In the genomic region with DNA sequence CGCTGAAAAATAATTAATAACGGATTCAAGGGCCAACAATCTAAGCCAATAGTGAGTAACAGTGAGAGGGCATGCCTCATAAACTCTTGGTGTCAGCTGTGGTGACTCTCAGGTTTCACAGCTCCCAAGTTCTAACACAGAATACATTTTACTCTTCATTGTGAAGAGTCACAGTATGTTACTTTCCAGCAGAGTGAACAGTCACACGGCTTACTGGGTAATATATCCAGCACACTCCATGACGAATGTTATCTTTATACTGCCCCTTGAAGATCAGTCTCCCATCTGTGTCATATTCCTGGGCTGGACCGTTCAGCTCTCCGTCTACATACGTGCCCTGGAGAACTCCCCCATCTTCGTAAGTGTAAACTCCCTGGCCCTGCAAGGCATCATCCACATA, we compare ENCODE assay signal across 16 cellular contexts. TPM values are rescaled to one million over a fixed set of nuclear protein-coding genes. Genes with fewer than 3 reads are reported as not detected.
DNase-seq lines count a peak whose midpoint lies in the region; ATAC-seq and TF ChIP-seq lines count a peak whose summit lies in the region.
"Had no signal": no experiment of that assay in that cellular context is flagged by ENCODE, and none has a peak within 500 bp of the region (broad histone marks: within the 10 kb centered on the region; RNA-seq: fewer than 3 reads in every experiment).

No MANE protein-coding gene starts in this region.

- 72% methylated on average over 8 of the region's 8 CpGs for WGBS in smooth muscle cell (ENCODE audit: low lambda C conversion rate)
- WGBS in spleen, 5 donors: 81 to 88% (median 86%) methylated on average over 8 of the region's 8 CpGs

- H3K27me3 ChIP-seq in smooth muscle cell (ENCODE audit: low read depth): no peaks in the 10 kb centered on the region
- H3K27me3 ChIP-seq in spleen (replicated peaks in 1 of 7): no peaks in the 10 kb centered on the region
- H3K27me3 ChIP-seq: BLaER1 treated with 17β-estradiol and CSF1 and Interleukin-3, amounts not matched to agents 10 nM and 100 nM; tibial nerve had no signal

- no peak for TF ChIP-seq POLR2A in spleen (IDR thresholded peaks at IDR 0.05)

- peak overlapping the region; percentile 25 for H3K27ac ChIP-seq in smooth muscle cell (ENCODE audit: low read depth)
- H3K27ac ChIP-seq in spleen: no peak overlapping the region
- H3K27ac ChIP-seq: BLaER1 treated with 17β-estradiol and CSF1 and Interleukin-3, amounts not matched to agents 10 nM and 100 nM; epithelial cell of prostate; tibial nerve had no signal

- H3F3A ChIP-seq in smooth muscle cell (ENCODE audit: low read depth): no peaks in the 10 kb centered on the region

- DNase-seq in NCI-H1105 (lab: John Stamatoyannopoulos, UW) (peak; percentile 2), NCI-H524 (lab: John Stamatoyannopoulos, UW) (peak; percentile 45 to 76), left kidney (ENCODE audit: low read depth, low spot score) (peak; percentile 94), smooth muscle cell (lab: John Stamatoyannopoulos, UW; ENCODE audit: unreplicated experiment) (no peak), spleen (no peak)
- DNase-seq in stimulated activated CD4-positive, alpha-beta T cell treated with anti-CD3 and anti-CD28 coated beads, Interleukin-1b, Interleukin-23, amount 100 ng/mL, for 48 hours: no peak
- DNase-seq: activated CD4-positive, alpha-beta T cell treated with anti-CD3 and anti-CD28 coated beads, Interleukin-2, amount 10 ng/mL, durations not matched to agents 24 days and 14 days; activated gamma-delta T cell treated with Interleukin-2 at 50 U/mL for 16 hours; aorta; NCI-H1092 treated with DMSO at 0.1 percent for 48 hours; NCI-H774; stimulated activated naive B cell treated with anti-CD40 and anti-IgM and Interleukin-4, amounts not matched to agents 10 μg/mL and 1 μg/mL and 100 μg/mL, for 72 hours had no signal

- H3K4me2 ChIP-seq in smooth muscle cell: no peak overlapping the region
- H3K4me2 ChIP-seq: BLaER1 treated with 17β-estradiol and CSF1 and Interleukin-3, amounts not matched to agents 10 nM and 100 nM had no signal

- no peak overlapping the region for H3K9ac ChIP-seq in smooth muscle cell (ENCODE audit: low read depth)
- H3K9ac ChIP-seq: BLaER1 treated with 17β-estradiol and CSF1 and Interleukin-3, amounts not matched to agents 10 nM and 100 nM had no signal

- no peaks in the 10 kb centered on the region for H3K36me3 ChIP-seq in smooth muscle cell (ENCODE audit: low read depth)
- peaks cover 0 to 56% (median 21%) of the 10 kb centered on the region in 6 donors for H3K36me3 ChIP-seq in spleen

- H2AFZ ChIP-seq in smooth muscle cell (ENCODE audit: low read depth): no peak overlapping the region

- intact Hi-C loops in spleen (cut with DNase I; ENCODE audit: low total_unique reads): loop anchor here (10.0 kb wide), 1 partner anchor 498 kb away; no protein-coding TSS in a partner anchor

- peaks cover 26% of the 10 kb centered on the region for H3K79me2 ChIP-seq in smooth muscle cell (ENCODE audit: low read depth)

- H3K4me3 ChIP-seq in smooth muscle cell: no peak overlapping the region
- no peak overlapping the region for H3K4me3 ChIP-seq in spleen
- H3K4me3 ChIP-seq: BLaER1 treated with 17β-estradiol and CSF1 and Interleukin-3, amounts not matched to agents 10 nM and 100 nM; tibial nerve had no signal

- H3K9me3 ChIP-seq in smooth muscle cell (replicated peaks; ENCODE audit: low read depth) (no peaks in the 10 kb centered on the region), spleen (no peaks in the 10 kb centered on the region)
- H3K9me3 ChIP-seq: BLaER1 treated with 17β-estradiol and CSF1 and Interleukin-3, amounts not matched to agents 10 nM and 100 nM; tibial nerve had no signal

- H3K4me1 ChIP-seq in smooth muscle cell (ENCODE audit: low read depth) (no peaks in the 10 kb centered on the region), spleen (peaks cover 0 to 21% (median 4%) of the 10 kb centered on the region in 6 donors)

- H4K20me1 ChIP-seq in smooth muscle cell (ENCODE audit: low read depth): peaks cover 37% of the 10 kb centered on the region

- TF ChIP-seq CTCF in smooth muscle cell (IDR thresholded peaks at IDR 0.05; ENCODE audit: borderline replicate concordance, insufficient read depth, poor library complexity, severe bottlenecking) (no peak), spleen (IDR thresholded peaks at IDR 0.05 in 8 of 11, conservative IDR thresholded peaks at IDR 0.05 in 3 of 11) (no peak)

- no peak for ATAC-seq in GM18519 (IDR thresholded peaks at IDR 0.05; ENCODE audit: low FRiP score, unreplicated experiment)
- ATAC-seq: stimulated activated naive B cell treated with anti-CD40 and anti-IgM and Interleukin-4, amounts not matched to agents 10 μg/mL and 1 μg/mL and 100 μg/mL, for 72 hours had no signal

RNA-seq across cellular contexts. Expression of a gene that starts 23.1 kb away (rescaled TPM):
- total RNA-seq in smooth muscle cell (34.2 and 39.3 TPM in 2 replicates), spleen (10 to 100 TPM; 25.5 to 45.4 (median 35.7) TPM)
- polyA plus RNA-seq in smooth muscle cell (8.5 and 10.2 TPM in 2 replicates), spleen (1 to 10 TPM; 5.0 to 9.4 (median 6.2) TPM)

Comparison
In these comparisons a context has a peak if more than half of its experiments do, and no peak if none do; other contexts are left out.
1. DNase-seq: peak in NCI-H1105 (single experiment), NCI-H524 (2 of 2) and left kidney (single experiment); none in smooth muscle cell (single experiment), spleen (single experiment) and stimulated activated CD4-positive, alpha-beta T cell treated with anti-CD3 and anti-CD28 coated beads, Interleukin-1b, Interleukin-23, amount 100 ng/mL, for 48 hours (single experiment).